ENCODE assay signal across 10 cellular contexts in genomic region chr5:172909931-172910502, GRCh38. TPM values are rescaled to one million over a fixed set of nuclear protein-coding genes. Genes with fewer than 3 reads are reported as not detected.
DNase-seq lines count a peak whose midpoint lies in the region; ATAC-seq and TF ChIP-seq lines count a peak whose summit lies in the region.
"Had no signal": no experiment of that assay in that cellular context is flagged by ENCODE, and none has a peak within 500 bp of the region (broad histone marks: within the 10 kb centered on the region; RNA-seq: fewer than 3 reads in every experiment).

No MANE protein-coding gene starts in this region.

- H3K9me3 Mint-ChIP-seq in chondrocyte (ENCODE audit: low read depth) (no peaks in the 10 kb centered on the region), naive B cell (no peaks in the 10 kb centered on the region)

- H3K27ac ChIP-seq in AG04450 (ENCODE audit: low read depth, low read length) (peak overlapping the region; percentile 94), GM23248 (peak overlapping the region; percentile 97)

- H3K4me1 Mint-ChIP-seq in chondrocyte (ENCODE audit: low read depth) (peaks cover 55% of the 10 kb centered on the region), naive B cell (peaks cover 16 to 27% (median 24%) of the 10 kb centered on the region in 3 donors)

- no peak for TF ChIP-seq CTCF in AG04450 (IDR thresholded peaks at IDR 0.05; ENCODE audit: low read depth, low read length)
- TF ChIP-seq CTCF in chondrocyte (IDR thresholded peaks at IDR 0.05): no peak

- H3K79me2 ChIP-seq in GM23248 (ENCODE audit: insufficient read depth): peaks cover 18% of the 10 kb centered on the region; the same call in 1 of the 2 replicates

- H3K4me3 Mint-ChIP-seq in chondrocyte (ENCODE audit: unreplicated experiment) (no peak overlapping the region), naive B cell (peak overlapping the region in 1 of 8 donors; percentile 17)

- WGBS in GM23248 (ENCODE audit: low coverage in 1 of 2, low lambda C conversion rate in 2 of 2, missing lambda C conversion rate in 2 of 2), 2 experiments: 6% methylated on average over 8 of the region's 8 CpGs

- H3K4me2 ChIP-seq in GM23248 (ENCODE audit: unreplicated experiment): peak overlapping the region; percentile 3

- H3K4me3 ChIP-seq in AG04450 (ENCODE audit: low read depth, low read length): no peak overlapping the region
- no peak overlapping the region for H3K4me3 ChIP-seq in GM23248
- H3K4me3 ChIP-seq: lower lobe of right lung had no signal

- DNase-seq in AG04450 (ENCODE audit: low read depth, low spot score): peak; percentile 96
- DNase-seq in GM23248: peak; percentile 94
- no peak for DNase-seq in chondrocyte (ENCODE audit: low spot score)
- no peak for DNase-seq in naive B cell
- no peak for DNase-seq in NCI-H1694 (lab: John Stamatoyannopoulos, UW)
- no peak for DNase-seq in effector CD4-positive, alpha-beta T cell
- DNase-seq: Karpas-422 had no signal

- H3F3A ChIP-seq in GM23248 (ENCODE audit: insufficient read depth): peaks cover 41% of the 10 kb centered on the region

- no peak overlapping the region for H2AFZ ChIP-seq in GM23248

- peak overlapping the region; percentile 43 for H3K27ac Mint-ChIP-seq in chondrocyte (ENCODE audit: unreplicated experiment)
- peak overlapping the region; percentile 54 to 94 (median 90) for H3K27ac Mint-ChIP-seq in naive B cell

- H3K9ac ChIP-seq in GM23248: peak overlapping the region; percentile 79

- H3K27me3 ChIP-seq in AG04450 (ENCODE audit: control insufficient read depth, insufficient read depth, low read length) (no peaks in the 10 kb centered on the region), GM23248 (replicated peaks; ENCODE audit: insufficient read depth) (no peaks in the 10 kb centered on the region)

- no peaks in the 10 kb centered on the region for H4K20me1 ChIP-seq in GM23248 (ENCODE audit: insufficient read depth)

- H3K36me3 Mint-ChIP-seq in chondrocyte (ENCODE audit: low read depth) (peaks cover 10% of the 10 kb centered on the region), naive B cell (no peaks in the 10 kb centered on the region)

- peak; percentile 49 to 60 for ATAC-seq in naive B cell (ENCODE audit: low read depth in 2 of 2)
- no peak for ATAC-seq in HG02759 (IDR thresholded peaks at IDR 0.05; ENCODE audit: unreplicated experiment)
- no peak for ATAC-seq in HG02588 (IDR thresholded peaks at IDR 0.05; ENCODE audit: unreplicated experiment)

- H3K4me1 ChIP-seq in GM23248 (ENCODE audit: insufficient read depth): peaks cover 32% of the 10 kb centered on the region

- POLR2A ChIA-PET in AG04450 (lab: Yijun Ruan, JAX): interaction anchor here (0.7 to 3.4 kb wide), 6 partner anchors 10 to 145 kb away, joined by 4 to 44 read pairs (median 9); partner anchors contain the start of gene DUSP1

- in situ Hi-C loops in GM23248 (cut with MboI): loop anchor here (10.0 kb wide), 1 partner anchor 135 kb away; the partner anchor contains the start of gene DUSP1

- CTCF ChIA-PET in AG04450 (lab: Charles Lee): interaction anchor here (1.2 to 1.4 kb wide), 3 partner anchors 19 to 193 kb away, joined by 3 to 8 read pairs (median 6); no protein-coding TSS in a partner anchor

- H3K27me3 Mint-ChIP-seq in chondrocyte (ENCODE audit: low read depth): no peaks in the 10 kb centered on the region
- H3K27me3 Mint-ChIP-seq in naive B cell: no peaks in the 10 kb centered on the region

- H3K9me3 ChIP-seq in AG04450 (ENCODE audit: control insufficient read depth, insufficient read depth, low read length): no peaks in the 10 kb centered on the region
- no peaks in the 10 kb centered on the region for H3K9me3 ChIP-seq in GM23248 (ENCODE audit: low read depth)
- H3K9me3 ChIP-seq: lower lobe of right lung had no signal

- H3K9me2 ChIP-seq in GM23248 (ENCODE audit: insufficient read depth): no peaks in the 10 kb centered on the region

- peaks cover 10% of the 10 kb centered on the region; the same call in 1 of the 2 replicates for H3K36me3 ChIP-seq in GM23248 (ENCODE audit: low read depth)

RNA-seq across cellular contexts. Expression of gene RPL26L1, which starts 49.2 kb away (rescaled TPM):
- polyA plus RNA-seq in AG04450 (2011; rRNA removed) (83.5 and 88.2 TPM in 2 replicates), GM23248 (2016; fragmentation: Nextera tagmentation; extraction: Ambion mirVana) (102 and 104 TPM in 2 replicates), naive B cell (ENCODE audit: low read depth in 6 of 6) (10 to 100 TPM; 20.0 to 40.2 (median 27.7) TPM)
- polyA minus RNA-seq in AG04450 (2011; rRNA and poly(A)+ RNA removed): 45.7 and 50.0 TPM in 2 replicates
- 24.3 and 30.7 TPM in 2 replicates for total RNA-seq in GM23248 (2014; rRNA removed; shearing (Covaris generic))
- 40.2 to 43.6 TPM (median 43.5 TPM) in 3 replicates for total RNA-seq in chondrocyte

Comparison
In these comparisons a context has a peak if more than half of its experiments do, and no peak if none do; other contexts are left out.
1. DNase-seq: peak in AG04450 (single experiment) and GM23248 (single experiment); none in chondrocyte (single experiment), naive B cell (single experiment), NCI-H1694 (single experiment) and effector CD4-positive, alpha-beta T cell (single experiment).
2. ATAC-seq: peak in naive B cell (2 of 2); none in HG02759 (single experiment) and HG02588 (single experiment).